In genomic region chr3:162334537-162334936, GRCh38 we compare ENCODE assay signal across 11 cellular contexts.
"Had no signal": no experiment of that assay in that cellular context is flagged by ENCODE, and none has a peak within 500 bp of the region (broad histone marks: within the 10 kb centered on the region; RNA-seq: fewer than 3 reads in every experiment).

No MANE protein-coding gene starts in this region.

- FAIRE-seq: H1, H54 had no signal

- H3K36me3 ChIP-seq: HAP-1 had no signal

- H2AFZ ChIP-seq: GM23248, GM23338 had no signal

- H3K9ac ChIP-seq: GM23248 had no signal

- H3K27ac ChIP-seq: GM23248 had no signal

- H3K9me3 ChIP-seq: HAP-1 had no signal

- H3K4me2 ChIP-seq: GM23338 had no signal

- DNase-seq: GM23248, GOT3, H7, H9, HCEC 1CT, HFFc6 had no signal

- ATAC-seq: GM23338, HCT116 had no signal

- H3K4me3 ChIP-seq: GM23248, GM23338, HAP-1 had no signal

- H3K4me1 ChIP-seq: HAP-1 had no signal
